ENCODE assay signal across 21 cellular contexts in the genomic region with DNA sequence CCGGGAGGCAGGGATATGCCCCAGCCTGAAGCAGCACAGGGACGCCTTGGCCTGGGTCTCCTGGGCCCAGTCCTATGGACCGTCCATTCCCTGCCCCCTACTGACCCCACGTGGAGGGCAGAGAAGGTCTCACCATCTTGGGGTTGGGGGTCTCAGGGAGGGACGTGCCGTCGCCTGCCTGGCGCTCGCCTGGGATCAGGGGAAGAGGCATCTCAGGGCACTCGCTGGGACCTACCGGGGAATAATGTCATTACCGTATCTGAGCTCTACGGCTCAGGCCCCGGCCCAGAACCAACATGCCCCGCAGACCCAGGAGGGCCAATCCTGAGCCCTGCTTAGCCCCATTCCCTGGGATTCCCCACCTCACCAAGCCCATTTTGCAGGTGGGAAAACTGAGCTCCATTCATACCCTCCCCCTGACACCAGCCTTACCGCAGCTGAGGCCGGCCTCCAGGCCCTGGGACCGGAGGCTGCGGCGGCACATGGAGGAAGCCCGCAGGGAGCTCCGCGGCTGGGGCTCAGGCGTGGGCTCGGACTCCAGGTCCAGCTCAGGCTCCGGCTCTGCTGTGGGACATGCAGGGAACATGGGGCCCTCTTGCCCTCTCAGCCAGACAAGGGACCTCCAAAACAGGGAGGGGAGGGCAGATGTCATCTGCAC. TPM values are rescaled to one million over a fixed set of nuclear protein-coding genes. Genes with fewer than 3 reads are reported as not detected.
DNase-seq lines count a peak whose midpoint lies in the region; ATAC-seq, FAIRE-seq and TF ChIP-seq lines count a peak whose summit lies in the region.
"Had no signal": no experiment of that assay in that cellular context is flagged by ENCODE, and none has a peak within 500 bp of the region (broad histone marks: within the 10 kb centered on the region; RNA-seq: fewer than 3 reads in every experiment).

No MANE protein-coding gene starts in this region.

- H3K79me1 ChIP-seq in H1 (ENCODE audit: low read depth, low read length) = no peaks in the 10 kb centered on the region

- H3K27ac ChIP-seq in H1 (ENCODE audit: low read depth, low read length) = no peak overlapping the region
- H3K27ac ChIP-seq in osteoblast (ENCODE audit: low read depth, low read length) = no peak overlapping the region
- H3K27ac ChIP-seq in CD8-positive, alpha-beta memory T cell (ENCODE audit: low read depth, low read length) = no peak overlapping the region
- H3K27ac ChIP-seq: A549 had no signal

- no peaks in the 10 kb centered on the region for H3K23me2 ChIP-seq in H1 (ENCODE audit: low read depth, low read length)

- H3K56ac ChIP-seq in H1 (replicated peaks; ENCODE audit: insufficient read length, low read depth, low read length) = no peak overlapping the region

- no peaks in the 10 kb centered on the region for H3K4me1 Mint-ChIP-seq in CD8-positive, alpha-beta memory T cell
- H3K4me1 Mint-ChIP-seq in type B pancreatic cell (ENCODE audit: unreplicated experiment) = no peaks in the 10 kb centered on the region
- H3K4me1 Mint-ChIP-seq in activated CD8-positive, alpha-beta T cell treated with anti-CD3 and anti-CD28 coated beads, Interleukin-2, amount 10 ng/mL, durations not matched to agents 7 days and 5 days (ENCODE audit: low read depth) = no peaks in the 10 kb centered on the region
- H3K4me1 Mint-ChIP-seq: CD14-positive monocyte had no signal

- no peak overlapping the region for H2BK5ac ChIP-seq in H1 (ENCODE audit: low read depth, low read length)

- TF ChIP-seq CTCF in H1 (IDR thresholded peaks at IDR 0.05; ENCODE audit: control extremely low read depth in 1 of 3, insufficient read depth in 1 of 3, low read depth in 1 of 3, low read length in 3 of 3) (no peak), osteoblast (IDR thresholded peaks at IDR 0.05; ENCODE audit: extremely low read depth, low read depth, low read length) (no peak), type B pancreatic cell (conservative IDR thresholded peaks at IDR 0.05) (no peak)

- TF ChIP-seq RAD21 in H1 (IDR thresholded peaks at IDR 0.05 in 1 of 2, conservative IDR thresholded peaks at IDR 0.05 in 1 of 2; ENCODE audit: low read depth in 2 of 2, low read length in 2 of 2) = no peak

- peak; percentile 47 for DNase-seq in H7
- no peak for DNase-seq in H1 (ENCODE audit: low read depth in 1 of 2, low spot score in 2 of 2)
- DNase-seq in osteoblast (ENCODE audit: insufficient read length, low spot score, missing footprints) = peak; percentile 64
- no peak for DNase-seq in CD8-positive, alpha-beta memory T cell
- DNase-seq in type B pancreatic cell (ENCODE audit: extremely low spot score, unreplicated experiment) = no peak
- DNase-seq in activated CD8-positive, alpha-beta T cell treated with anti-CD3 and anti-CD28 coated beads, Interleukin-2, amount 10 ng/mL, durations not matched to agents 7 days and 5 days = no peak
- DNase-seq: AML-193; CD8-positive, alpha-beta T cell; COR-L47; DMS 273 treated with DMSO at 0.1 percent for 48 hours; DMS53; DND-41; EL; HCEC 1CT had no signal

- peaks cover 0 to 2% of the 10 kb centered on the region in 2 donors for H3K27me3 Mint-ChIP-seq in CD8-positive, alpha-beta memory T cell
- peaks cover 10% of the 10 kb centered on the region for H3K27me3 Mint-ChIP-seq in type B pancreatic cell
- peaks cover 6% of the 10 kb centered on the region for H3K27me3 Mint-ChIP-seq in activated CD8-positive, alpha-beta T cell treated with anti-CD3 and anti-CD28 coated beads, Interleukin-2, amount 10 ng/mL, durations not matched to agents 7 days and 5 days (ENCODE audit: low read depth)

- no peak overlapping the region for H2AK5ac ChIP-seq in H1 (ENCODE audit: low read depth, low read length)

- H4K5ac ChIP-seq in H1 (ENCODE audit: insufficient read length, low read depth, low read length) = no peak overlapping the region

- H4K8ac ChIP-seq in H1 (ENCODE audit: extremely low read depth, insufficient read depth, low read length) = peak overlapping the region; percentile 68; the same call in 1 of the 2 replicates

- H3K23ac ChIP-seq in H1 (ENCODE audit: insufficient read length) = no peak overlapping the region

- no peaks in the 10 kb centered on the region for H4K20me1 ChIP-seq in H1 (replicated peaks in 1 of 2; ENCODE audit: control insufficient read depth in 1 of 2, insufficient read depth in 2 of 2, low read length in 2 of 2)
- H4K20me1 ChIP-seq in osteoblast (ENCODE audit: insufficient read depth, low read length) = no peaks in the 10 kb centered on the region

- no peak overlapping the region for H3K4me3 Mint-ChIP-seq in CD8-positive, alpha-beta memory T cell
- no peak overlapping the region for H3K4me3 Mint-ChIP-seq in type B pancreatic cell
- H3K4me3 Mint-ChIP-seq in activated CD8-positive, alpha-beta T cell treated with anti-CD3 and anti-CD28 coated beads, Interleukin-2, amount 10 ng/mL, durations not matched to agents 7 days and 5 days = no peak overlapping the region
- H3K4me3 Mint-ChIP-seq: CD14-positive monocyte; CD8-positive, alpha-beta T cell had no signal

- H2AFZ ChIP-seq in H1 (ENCODE audit: low read length) (no peak overlapping the region), osteoblast (ENCODE audit: low read length) (no peak overlapping the region)

- no peak overlapping the region for H2BK20ac ChIP-seq in H1 (ENCODE audit: low read length)

- H3K4me3 ChIP-seq in H7 (ENCODE audit: insufficient read depth, low read depth, low read length) (no peak overlapping the region), H1 (ENCODE audit: extremely low read depth in 1 of 4, insufficient read depth in 2 of 4, low read depth in 3 of 4, low read length in 4 of 4) (no peak overlapping the region), osteoblast (ENCODE audit: insufficient read depth, low read length) (no peak overlapping the region)
- H3K4me3 ChIP-seq in CD8-positive, alpha-beta memory T cell (ENCODE audit: low read length) = no peak overlapping the region
- H3K4me3 ChIP-seq: A549 had no signal

- no peak overlapping the region for H2BK120ac ChIP-seq in H1 (replicated peaks; ENCODE audit: low read depth, low read length)

- H3K9me3 Mint-ChIP-seq in CD8-positive, alpha-beta memory T cell = no peaks in the 10 kb centered on the region
- H3K9me3 Mint-ChIP-seq in type B pancreatic cell = no peaks in the 10 kb centered on the region
- no peaks in the 10 kb centered on the region for H3K9me3 Mint-ChIP-seq in activated CD8-positive, alpha-beta T cell treated with anti-CD3 and anti-CD28 coated beads, Interleukin-2, amount 10 ng/mL, durations not matched to agents 7 days and 5 days (ENCODE audit: insufficient read depth)
- H3K9me3 Mint-ChIP-seq: CD8-positive, alpha-beta T cell had no signal

- H3K18ac ChIP-seq in H1 (ENCODE audit: extremely low read depth, low read length) = no peak overlapping the region

- H3K9ac ChIP-seq in H1 (replicated peaks in 1 of 4; ENCODE audit: extremely low read depth in 1 of 4, low read depth in 3 of 4, low read length in 3 of 4) = no peak overlapping the region; a peak in 1 of 7 replicates

- FAIRE-seq in H1 (lab: Jason Lieb, UNC) = no peak
- FAIRE-seq: A549, GM12891, GM19239 had no signal

- H3K9me3 ChIP-seq in H1 (ENCODE audit: insufficient read depth in 2 of 2, low read depth in 1 of 2, low read length in 1 of 2) (no peaks in the 10 kb centered on the region), osteoblast (ENCODE audit: low read depth, low read length) (no peaks in the 10 kb centered on the region)
- H3K9me3 ChIP-seq in CD8-positive, alpha-beta memory T cell (ENCODE audit: low read length) = no peaks in the 10 kb centered on the region
- H3K9me3 ChIP-seq: A549 had no signal

- H3K79me2 ChIP-seq in H1 (ENCODE audit: control insufficient read depth in 1 of 2, insufficient read depth in 2 of 2, low read length in 2 of 2) (no peaks in the 10 kb centered on the region), osteoblast (ENCODE audit: insufficient read depth, low read length) (no peaks in the 10 kb centered on the region)

- no peak for ATAC-seq in activated CD8-positive, alpha-beta T cell treated with anti-CD3 and anti-CD28 coated beads, Interleukin-2, amount 10 ng/mL, durations not matched to agents 7 days and 5 days
- ATAC-seq: CD8-positive, alpha-beta T cell had no signal

- H3K4ac ChIP-seq in H1 (replicated peaks; ENCODE audit: insufficient read length, low read depth, low read length) = no peak overlapping the region

- H4K91ac ChIP-seq in H1 (replicated peaks; ENCODE audit: insufficient read length, low read length) = no peak overlapping the region

- H3K4me1 ChIP-seq in H1 (replicated peaks in 1 of 4; ENCODE audit: control insufficient read depth in 3 of 4, insufficient read depth in 4 of 4, low read length in 3 of 4) = no peaks in the 10 kb centered on the region
- no peaks in the 10 kb centered on the region for H3K4me1 ChIP-seq in osteoblast (ENCODE audit: insufficient read depth, low read length)
- no peaks in the 10 kb centered on the region for H3K4me1 ChIP-seq in CD8-positive, alpha-beta memory T cell (ENCODE audit: insufficient read depth, low read length)
- H3K4me1 ChIP-seq: A549 had no signal

- TF ChIP-seq EP300 in H1 (IDR thresholded peaks at IDR 0.05; ENCODE audit: borderline replicate concordance in 1 of 2, low read depth in 2 of 2, low read length in 2 of 2) = no peak

- no peaks in the 10 kb centered on the region for H3K36me3 ChIP-seq in H7 (replicated peaks; ENCODE audit: control insufficient read depth, insufficient read depth, low read length)
- no peaks in the 10 kb centered on the region for H3K36me3 ChIP-seq in H1 (ENCODE audit: control insufficient read depth in 2 of 4, insufficient read depth in 4 of 4, low read length in 3 of 4)
- H3K36me3 ChIP-seq in osteoblast (ENCODE audit: insufficient read depth, low read length) = no peaks in the 10 kb centered on the region
- no peaks in the 10 kb centered on the region for H3K36me3 ChIP-seq in CD8-positive, alpha-beta memory T cell (ENCODE audit: insufficient read depth, low read length)

- H3K27me3 ChIP-seq in H7 (ENCODE audit: control insufficient read depth, insufficient read depth, low read length) (no peaks in the 10 kb centered on the region; the same call in 1 of the 2 replicates), H1 (replicated peaks in 1 of 4; ENCODE audit: control insufficient read depth in 3 of 4, extremely low read depth in 1 of 4, insufficient read depth in 3 of 4, low read length in 3 of 4) (no peaks in the 10 kb centered on the region; a peak in 2 of 7 replicates), osteoblast (ENCODE audit: insufficient read depth, low read length) (peaks cover 3% of the 10 kb centered on the region)
- H3K27me3 ChIP-seq in CD8-positive, alpha-beta memory T cell (ENCODE audit: insufficient read depth, low read length, poor library complexity, severe bottlenecking) = no peaks in the 10 kb centered on the region

- H3K27ac Mint-ChIP-seq in CD8-positive, alpha-beta memory T cell = no peak overlapping the region
- H3K27ac Mint-ChIP-seq in type B pancreatic cell = no peak overlapping the region
- H3K27ac Mint-ChIP-seq in activated CD8-positive, alpha-beta T cell treated with anti-CD3 and anti-CD28 coated beads, Interleukin-2, amount 10 ng/mL, durations not matched to agents 7 days and 5 days = no peak overlapping the region
- H3K27ac Mint-ChIP-seq: CD14-positive monocyte; CD8-positive, alpha-beta T cell had no signal

- POLR2A ChIA-PET in H1 (lab: Charles Lee; ENCODE audit: partially characterized antibody) = interaction anchor here (0.7 kb wide), 1 partner anchor 17 kb away, joined by 3 read pairs; no protein-coding TSS in a partner anchor
- POLR2A ChIA-PET in CD8-positive, alpha-beta memory T cell (lab: Charles Lee) = no interaction called here
- POLR2A ChIA-PET in activated CD8-positive, alpha-beta T cell treated with anti-CD3 and anti-CD28 coated beads, Interleukin-2, amount 10 ng/mL, durations not matched to agents 7 days and 5 days (lab: Charles Lee) = no interaction called here

- H2BK12ac ChIP-seq in H1 (ENCODE audit: low read depth, low read length) = no peak overlapping the region

- H3K4me2 ChIP-seq in H1 (ENCODE audit: insufficient read depth in 1 of 2, low read depth in 2 of 2, low read length in 2 of 2) (no peak overlapping the region), osteoblast (ENCODE audit: insufficient read depth, low read length) (no peak overlapping the region)
- H3K4me2 ChIP-seq: A549 had no signal

- H3K36me3 Mint-ChIP-seq in CD8-positive, alpha-beta memory T cell = no peaks in the 10 kb centered on the region
- H3K36me3 Mint-ChIP-seq in type B pancreatic cell = no peaks in the 10 kb centered on the region
- H3K36me3 Mint-ChIP-seq in activated CD8-positive, alpha-beta T cell treated with anti-CD3 and anti-CD28 coated beads, Interleukin-2, amount 10 ng/mL, durations not matched to agents 7 days and 5 days (ENCODE audit: low read depth) = no peaks in the 10 kb centered on the region
- H3K36me3 Mint-ChIP-seq: CD14-positive monocyte; CD8-positive, alpha-beta T cell had no signal

- no peak overlapping the region for H2BK15ac ChIP-seq in H1 (ENCODE audit: low read length)

- CTCF ChIA-PET in H1 (lab: Charles Lee; ENCODE audit: partially characterized antibody) = interaction anchor here (0.5 to 1.7 kb wide), 7 partner anchors 20 to 121 kb away, joined by 3 to 5 read pairs (median 4); no protein-coding TSS in a partner anchor
- CTCF ChIA-PET in CD8-positive, alpha-beta memory T cell (lab: Charles Lee) = interaction anchor here (1.1 to 1.7 kb wide), 3 partner anchors 11 to 80 kb away, joined by 3 to 4 read pairs (median 3); no protein-coding TSS in a partner anchor
- CTCF ChIA-PET in activated CD8-positive, alpha-beta T cell treated with anti-CD3 and anti-CD28 coated beads, Interleukin-2, amount 10 ng/mL, durations not matched to agents 7 days and 5 days (lab: Charles Lee) = interaction anchor here (0.6 kb wide), 1 partner anchor 66 kb away, joined by 4 read pairs; no protein-coding TSS in a partner anchor

- WGBS in H1 (ENCODE audit: extremely low coverage in 1 of 2, insufficient coverage in 1 of 2, insufficient read length in 1 of 2, insufficient replicate concordance in 2 of 2, low coverage in 1 of 2, low lambda C conversion rate in 2 of 2, missing lambda C conversion rate in 1 of 2), 2 experiments = 90% methylated on average over 26 of the region's 26 CpGs; no CpG with 5 or more reads in 1 of the 2 experiments

- no peak for TF ChIP-seq POLR2A in H1 (IDR thresholded peaks at IDR 0.05; ENCODE audit: control extremely low read depth in 1 of 2, low read depth in 2 of 2, low read length in 2 of 2)

- H3K14ac ChIP-seq in H1 (ENCODE audit: insufficient read length) = no peak overlapping the region

RNA-seq across cellular contexts. Expression of a gene that starts 26.7 kb away (rescaled TPM):
- total RNA-seq in H7 (2014; rRNA removed; shearing (Covaris generic)) = 60.9 and 64.1 TPM in 2 replicates
- total RNA-seq in H1 (2021; fragmentation: NEBNext Ultra II Directional; extraction: Animal tissue kit (Norgen Biotek cat#: 25700)) = 75.3 and 82.9 TPM in 2 replicates
- 54.1 and 66.8 TPM in 2 replicates for polyA plus RNA-seq in H1 (2011; rRNA removed)
- polyA plus RNA-seq in H1 (2011; cell fraction: cytosol; rRNA removed) = 48.6 TPM
- polyA plus RNA-seq in H1 (2011; cell fraction: nucleus; rRNA removed) = 21.9 TPM
- polyA plus RNA-seq in H1 (2012, experiment 1 of 2) = 45.3 to 54.2 TPM (median 47.7 TPM) in 4 replicates
- 35.5 TPM for polyA plus RNA-seq in H1 (2012, experiment 2 of 2)
- 79.4 TPM for polyA plus RNA-seq in H1 (2013, experiment 1 of 2)
- 94.5 TPM for polyA plus RNA-seq in H1 (2013, experiment 2 of 2)
- 57.5 and 65.0 TPM in 2 replicates for polyA minus RNA-seq in H1 (2011; rRNA and poly(A)+ RNA removed)
- polyA minus RNA-seq in H1 (2011; cell fraction: cytosol; rRNA and poly(A)+ RNA removed) = 36.8 TPM
- 25.1 TPM for polyA minus RNA-seq in H1 (2011; cell fraction: nucleus; rRNA and poly(A)+ RNA removed)
- total RNA-seq in osteoblast = 218 and 245 TPM in 2 replicates
- total RNA-seq in CD8-positive, alpha-beta memory T cell = 10 to 100 TPM; 67.7 to 68.9 TPM
- 51.3 TPM for polyA plus RNA-seq in CD8-positive, alpha-beta memory T cell
- total RNA-seq in type B pancreatic cell (ENCODE audit: low replicate concordance) = 147 and 227 TPM in 2 replicates
- total RNA-seq in activated CD8-positive, alpha-beta T cell treated with anti-CD3 and anti-CD28 coated beads, Interleukin-2, amount 10 ng/mL, durations not matched to agents 7 days and 5 days = 10 to 100 TPM; 60.3 to 61.9 TPM

RNA-seq across cellular contexts. Expression of a gene that starts 40.7 kb away (rescaled TPM):
- 0.28 and 0.33 TPM in 2 replicates for total RNA-seq in H7 (2014; rRNA removed; shearing (Covaris generic))
- 1.0 and 1.3 TPM in 2 replicates for total RNA-seq in H1 (2021; fragmentation: NEBNext Ultra II Directional; extraction: Animal tissue kit (Norgen Biotek cat#: 25700))
- polyA plus RNA-seq in H1 (2011; rRNA removed) = 0.80 and 1.5 TPM in 2 replicates
- polyA plus RNA-seq in H1 (2011; cell fraction: cytosol; rRNA removed) = 1.2 TPM
- 4.7 TPM for polyA plus RNA-seq in H1 (2011; cell fraction: nucleus; rRNA removed)
- polyA plus RNA-seq in H1 (2012, experiment 1 of 2) = 0.54 to 1.5 TPM (median 0.94 TPM) in 4 replicates
- 0.38 TPM for polyA plus RNA-seq in H1 (2012, experiment 2 of 2)
- 0.67 TPM for polyA plus RNA-seq in H1 (2013, experiment 1 of 2)
- 0.64 TPM for polyA plus RNA-seq in H1 (2013, experiment 2 of 2)
- polyA minus RNA-seq in H1 (2011; rRNA and poly(A)+ RNA removed) = 1.0 and 1.7 TPM in 2 replicates
- 2.3 TPM for polyA minus RNA-seq in H1 (2011; cell fraction: cytosol; rRNA and poly(A)+ RNA removed)
- 4.9 TPM for polyA minus RNA-seq in H1 (2011; cell fraction: nucleus; rRNA and poly(A)+ RNA removed)
- total RNA-seq in osteoblast (under 0.01 TPM in 1 of 2 replicates, not detected in the other), type B pancreatic cell (ENCODE audit: low replicate concordance) (0.43 and 1.6 TPM in 2 replicates)
- under 1 TPM; 0.33 to 0.51 TPM for total RNA-seq in CD8-positive, alpha-beta memory T cell
- not detected for polyA plus RNA-seq in CD8-positive, alpha-beta memory T cell
- total RNA-seq in activated CD8-positive, alpha-beta T cell treated with anti-CD3 and anti-CD28 coated beads, Interleukin-2, amount 10 ng/mL, durations not matched to agents 7 days and 5 days = under 1 TPM in 1 of 2 experiments, not detected in 1; 0.21 TPM
- total RNA-seq: H4, HT-29 had no signal
- polyA plus RNA-seq: A549, BJ, CD14-positive monocyte had no signal

Comparison
In these comparisons a context has a peak if more than half of its experiments do, and no peak if none do; other contexts are left out.
1. DNase-seq: peak in H7 (single experiment) and osteoblast (single experiment); none in H1 (0 of 2), CD8-positive, alpha-beta memory T cell (0 of 5), type B pancreatic cell (single experiment) and activated CD8-positive, alpha-beta T cell treated with anti-CD3 and anti-CD28 coated beads, Interleukin-2, amount 10 ng/mL, durations not matched to agents 7 days and 5 days (single experiment).